Comparison of ENCODE assay signal across 20 cellular contexts in the genomic region with DNA sequence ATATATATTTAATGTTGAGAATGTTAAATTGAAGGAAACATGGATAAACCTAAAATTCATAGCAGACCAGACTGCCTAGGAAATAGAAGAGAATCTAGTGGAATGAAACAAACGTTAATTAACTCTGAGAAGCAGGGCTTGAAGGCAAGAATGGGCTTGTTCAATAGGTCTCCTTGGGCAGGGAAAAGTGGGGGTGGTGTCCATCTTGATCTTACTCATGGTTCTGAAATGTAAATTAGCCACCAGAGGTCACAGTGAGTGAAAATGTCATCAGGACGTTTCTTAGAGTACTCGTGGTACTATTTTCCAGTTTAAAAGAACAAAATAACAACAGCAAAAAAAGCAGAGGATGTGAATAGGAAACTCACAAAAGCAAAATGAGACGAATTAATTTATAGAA.
DNase-seq lines count a peak whose midpoint lies in the region; ATAC-seq and TF ChIP-seq lines count a peak whose summit lies in the region.
"Had no signal": no experiment of that assay in that cellular context is flagged by ENCODE, and none has a peak within 500 bp of the region (broad histone marks: within the 10 kb centered on the region; RNA-seq: fewer than 3 reads in every experiment).

No MANE protein-coding gene starts in this region.

- in situ Hi-C loops in brain microvascular endothelial cell (cut with HindIII; ENCODE audit: low pct_ligation_motif_present, low sequenced_read_pairs): no loop called here

- H3K4me3 ChIP-seq in brain microvascular endothelial cell (ENCODE audit: low read depth, low read length) (no peak overlapping the region), left ventricle myocardium inferior (no peak overlapping the region)
- H3K4me3 ChIP-seq: BLaER1 treated with 17β-estradiol and CSF1 and Interleukin-3, amounts not matched to agents 10 nM and 100 nM; breast epithelium; heart right ventricle; tibial nerve had no signal

- no peaks in the 10 kb centered on the region for H3K4me1 Mint-ChIP-seq in natural killer cell treated with Interleukin-12 subunit alpha and Interleukin-12 subunit beta and Interleukin-15 and Interleukin-18, amount 100 ng/mL, for 72 hours (ENCODE audit: low read depth in 2 of 2)
- H3K4me1 Mint-ChIP-seq: naive B cell had no signal

- H3K27me3 ChIP-seq in brain microvascular endothelial cell (replicated peaks) (no peaks in the 10 kb centered on the region), left ventricle myocardium inferior (ENCODE audit: low read depth) (no peaks in the 10 kb centered on the region)
- H3K27me3 ChIP-seq: BLaER1 treated with 17β-estradiol and CSF1 and Interleukin-3, amounts not matched to agents 10 nM and 100 nM; breast epithelium; heart right ventricle; tibial nerve had no signal

- intact Hi-C loops in left ventricle myocardium inferior (cut with micrococcal nuclease): no loop called here

- no peaks in the 10 kb centered on the region for H3K9me3 ChIP-seq in left ventricle myocardium inferior (replicated peaks)
- H3K9me3 ChIP-seq: BLaER1 treated with 17β-estradiol and CSF1 and Interleukin-3, amounts not matched to agents 10 nM and 100 nM; breast epithelium; tibial nerve had no signal

- no peak for ATAC-seq in natural killer cell treated with Interleukin-12 subunit alpha and Interleukin-12 subunit beta and Interleukin-15 and Interleukin-18, amount 100 ng/mL, for 72 hours
- ATAC-seq: activated CD8-positive, alpha-beta T cell treated with anti-CD3 and anti-CD28 coated beads, Interleukin-2, amount 10 ng/mL, durations not matched to agents 7 days and 5 days; effector memory CD8-positive, alpha-beta T cell; left lobe of liver had no signal

- no peaks in the 10 kb centered on the region for H3K27me3 Mint-ChIP-seq in natural killer cell treated with Interleukin-12 subunit alpha and Interleukin-12 subunit beta and Interleukin-15 and Interleukin-18, amount 100 ng/mL, for 72 hours
- H3K27me3 Mint-ChIP-seq: effector memory CD8-positive, alpha-beta T cell had no signal

- no peaks in the 10 kb centered on the region for H3K36me3 Mint-ChIP-seq in natural killer cell treated with Interleukin-12 subunit alpha and Interleukin-12 subunit beta and Interleukin-15 and Interleukin-18, amount 100 ng/mL, for 72 hours
- H3K36me3 Mint-ChIP-seq: naive B cell had no signal

- TF ChIP-seq CTCF in brain microvascular endothelial cell (IDR thresholded peaks at IDR 0.05; ENCODE audit: low read depth, low read length, missing control alignments) (no peak), left ventricle myocardium inferior (IDR thresholded peaks at IDR 0.05; ENCODE audit: borderline replicate concordance) (no peak)

- H3K4me1 ChIP-seq in left ventricle myocardium inferior: no peaks in the 10 kb centered on the region
- H3K4me1 ChIP-seq: breast epithelium, tibial nerve had no signal

- H3K36me3 ChIP-seq in brain microvascular endothelial cell (replicated peaks): no peaks in the 10 kb centered on the region
- H3K36me3 ChIP-seq in left ventricle myocardium inferior: no peaks in the 10 kb centered on the region
- H3K36me3 ChIP-seq: BLaER1 treated with 17β-estradiol and CSF1 and Interleukin-3, amounts not matched to agents 10 nM and 100 nM; breast epithelium; heart right ventricle; tibial nerve had no signal

- peaks cover 22% of the 10 kb centered on the region for H3K9me3 Mint-ChIP-seq in natural killer cell treated with Interleukin-12 subunit alpha and Interleukin-12 subunit beta and Interleukin-15 and Interleukin-18, amount 100 ng/mL, for 72 hours

- DNase-seq in DMS79 (lab: John Stamatoyannopoulos, UW) (peak; percentile 49), HT1080 (ENCODE audit: low read depth) (peak; percentile 61), brain microvascular endothelial cell (peak; percentile 43), kidney glomerular epithelial cell (lab: John Stamatoyannopoulos, UW) (peak; percentile 23), left ventricle myocardium inferior (no peak), DMS153 treated with DMSO at 0.1 percent for 48 hours (lab: John Stamatoyannopoulos, UW; ENCODE audit: unreplicated experiment) (no peak)
- DNase-seq in activated CD4-positive, CD25-positive, alpha-beta regulatory T cell treated with anti-CD3 and anti-CD28 coated beads, Interleukin-2, amount 50 U/mL, for 72 hours: no peak
- DNase-seq in natural killer cell treated with Interleukin-12 subunit alpha and Interleukin-12 subunit beta and Interleukin-15 and Interleukin-18, amount 100 ng/mL, for 72 hours (ENCODE audit: low spot score): no peak
- DNase-seq: activated CD8-positive, alpha-beta T cell treated with anti-CD3 and anti-CD28 coated beads, Interleukin-2, amount 10 ng/mL, durations not matched to agents 7 days and 5 days; activated gamma-delta T cell; effector memory CD8-positive, alpha-beta T cell; heart right ventricle; KBM-7; naive B cell; NCI-H2029; stimulated activated CD4-positive, alpha-beta T cell treated with anti-CD3 and anti-CD28 coated beads, Interleukin-2, amount 100 ng/mL, for 48 hours had no signal

- no peak overlapping the region for H3K27ac ChIP-seq in brain microvascular endothelial cell
- no peak overlapping the region for H3K27ac ChIP-seq in left ventricle myocardium inferior (replicated peaks)
- H3K27ac ChIP-seq: BLaER1 treated with 17β-estradiol and CSF1 and Interleukin-3, amounts not matched to agents 10 nM and 100 nM; breast epithelium; heart right ventricle; tibial nerve had no signal

- H3K27ac Mint-ChIP-seq in natural killer cell treated with Interleukin-12 subunit alpha and Interleukin-12 subunit beta and Interleukin-15 and Interleukin-18, amount 100 ng/mL, for 72 hours: no peak overlapping the region
- H3K27ac Mint-ChIP-seq: activated CD8-positive, alpha-beta T cell treated with anti-CD3 and anti-CD28 coated beads, Interleukin-2, amount 10 ng/mL, durations not matched to agents 7 days and 5 days; effector memory CD8-positive, alpha-beta T cell; naive B cell had no signal

- H3K4me3 Mint-ChIP-seq in natural killer cell treated with Interleukin-12 subunit alpha and Interleukin-12 subunit beta and Interleukin-15 and Interleukin-18, amount 100 ng/mL, for 72 hours: no peak overlapping the region
- H3K4me3 Mint-ChIP-seq: activated CD8-positive, alpha-beta T cell treated with anti-CD3 and anti-CD28 coated beads, Interleukin-2, amount 10 ng/mL, durations not matched to agents 7 days and 5 days; effector memory CD8-positive, alpha-beta T cell; naive B cell had no signal

Comparison
In these comparisons a context has a peak if more than half of its experiments do, and no peak if none do; other contexts are left out.
1. DNase-seq: peak in DMS79 (single experiment), HT1080 (single experiment), brain microvascular endothelial cell (single experiment) and kidney glomerular epithelial cell (single experiment); none in activated CD4-positive, CD25-positive, alpha-beta regulatory T cell treated with anti-CD3 and anti-CD28 coated beads, Interleukin-2, amount 50 U/mL, for 72 hours (single experiment), natural killer cell treated with Interleukin-12 subunit alpha and Interleukin-12 subunit beta and Interleukin-15 and Interleukin-18, amount 100 ng/mL, for 72 hours (single experiment), left ventricle myocardium inferior (single experiment) and DMS153 treated with DMSO at 0.1 percent for 48 hours (single experiment).